26 cellular contexts compared by ENCODE assay signal in genomic region chr9:76690575-76691370, GRCh38.
DNase-seq lines count a peak whose midpoint lies in the region; TF ChIP-seq lines count a peak whose summit lies in the region.
"Had no signal": no experiment of that assay in that cellular context is flagged by ENCODE, and none has a peak within 500 bp of the region (broad histone marks: within the 10 kb centered on the region; RNA-seq: fewer than 3 reads in every experiment).

No MANE protein-coding gene starts in this region.

- H3K9ac ChIP-seq in NT2/D1 (ENCODE audit: insufficient read length, low read depth) = no peak overlapping the region
- no peak overlapping the region for H3K9ac ChIP-seq in neural progenitor cell

- no peak for TF ChIP-seq POLR2A in adrenal gland (IDR thresholded peaks at IDR 0.05)

- peak overlapping the region; percentile 77 for H3K4me2 ChIP-seq in neural progenitor cell

- H3K4me1 ChIP-seq in NT2/D1 (ENCODE audit: insufficient read depth, insufficient read length) = peaks cover 4% of the 10 kb centered on the region
- peaks cover 37% of the 10 kb centered on the region for H3K4me1 ChIP-seq in neural progenitor cell
- H3K4me1 ChIP-seq in adrenal gland (replicated peaks in 1 of 2) = peaks cover 0 to 14% of the 10 kb centered on the region in 2 donors
- H3K4me1 ChIP-seq: A549 had no signal

- H3K4me3 ChIP-seq in NT2/D1 (ENCODE audit: insufficient read length, low read depth) = no peak overlapping the region
- H3K4me3 ChIP-seq in choroid plexus epithelial cell (ENCODE audit: low read depth, low read length) = no peak overlapping the region
- peak overlapping the region; percentile 49 for H3K4me3 ChIP-seq in neural progenitor cell
- no peak overlapping the region for H3K4me3 ChIP-seq in adrenal gland
- H3K4me3 ChIP-seq: ovary had no signal

- H2AFZ ChIP-seq in neural progenitor cell (replicated peaks) = no peak overlapping the region

- H3K9me3 Mint-ChIP-seq in neural progenitor cell = no peaks in the 10 kb centered on the region
- H3K9me3 Mint-ChIP-seq: activated CD4-positive, alpha-beta memory T cell treated with anti-CD3 and anti-CD28 coated beads, Interleukin-2, amount 10 ng/mL, durations not matched to agents 7 days and 5 days; activated T-helper 2 cell treated with anti-CD3 and anti-CD28 coated beads, Interferon-gamma antibody, Interleukin-2, Interleukin-4, amounts not matched to agents 10 μg/mL and 5 μg/mL and 100 μg/mL, durations not matched to agents 14 hours and 24 hours and 36 hours; mesothelial cell of epicardium; T-helper 1 cell treated with Interleukin-12 subunit alpha and Interleukin-12 subunit beta and Interleukin-4 antibody, amounts not matched to agents 30 μg/mL and 1 μg/mL, for 36 hours had no signal

- H3K79me2 ChIP-seq in neural progenitor cell (ENCODE audit: low read depth) = no peaks in the 10 kb centered on the region

- peaks cover 38% of the 10 kb centered on the region for H3K4me1 Mint-ChIP-seq in neural progenitor cell

- intact Hi-C loops in adrenal gland (cut with DNase I) = no loop called here

- no peaks in the 10 kb centered on the region for H3F3A ChIP-seq in neural progenitor cell (ENCODE audit: low read depth)

- H3K27me3 Mint-ChIP-seq in neural progenitor cell (ENCODE audit: insufficient read depth, low read depth) = no peaks in the 10 kb centered on the region

- H3K27ac ChIP-seq in neural progenitor cell (no peak overlapping the region), adrenal gland (no peak overlapping the region)
- H3K27ac ChIP-seq: A549, epithelial cell of prostate, ovary had no signal

- H3K27me3 ChIP-seq in NT2/D1 (ENCODE audit: insufficient read depth, insufficient read length) = no peaks in the 10 kb centered on the region
- H3K27me3 ChIP-seq in neural progenitor cell = no peaks in the 10 kb centered on the region
- no peaks in the 10 kb centered on the region for H3K27me3 ChIP-seq in adrenal gland
- H3K27me3 ChIP-seq: BE2C, ovary, stomach, transverse colon had no signal

- DNase-seq in NCI-H748 (lab: John Stamatoyannopoulos, UW; ENCODE audit: unreplicated experiment) (peak; percentile 24), NCI-H748 treated with DMSO at 0.1 percent for 48 hours (lab: John Stamatoyannopoulos, UW) (no peak), NT2/D1 (ENCODE audit: low read depth, low spot score) (peak; percentile 35), choroid plexus epithelial cell (ENCODE audit: low read depth) (peak; percentile 14), neural progenitor cell (ENCODE audit: low spot score) (no peak), adrenal gland (no peak), AG08395 (ENCODE audit: low spot score) (no peak)
- DNase-seq in stimulated activated CD4-positive, alpha-beta T cell treated with anti-CD3 and anti-CD28 coated beads, Interleukin-4, amount 100 ng/mL, for 1 hour = no peak
- DNase-seq: activated CD4-positive, alpha-beta memory T cell treated with anti-CD3 and anti-CD28 coated beads, Interleukin-2, amount 10 ng/mL, durations not matched to agents 7 days and 5 days; activated CD4-positive, alpha-beta T cell treated with anti-CD3 and anti-CD28 coated beads for 1 hour; BE2C; DMS79; GF-D8; kidney; naive B cell; NCI-H1436 treated with DMSO at 0.1 percent for 48 hours; OCI-M1; ovary; stomach had no signal

- H3K9me3 ChIP-seq in NT2/D1 (ENCODE audit: insufficient read depth, low read length) (no peaks in the 10 kb centered on the region), neural progenitor cell (ENCODE audit: low read depth) (no peaks in the 10 kb centered on the region), adrenal gland (replicated peaks in 1 of 3) (no peaks in the 10 kb centered on the region)
- H3K9me3 ChIP-seq: A549, BE2C, ovary, stomach, transverse colon had no signal

- 73 to 81% (median 79%) methylated on average over 6 of the region's 6 CpGs for WGBS in adrenal gland, 4 donors

- H3K27ac Mint-ChIP-seq in neural progenitor cell = peak overlapping the region; percentile 32
- H3K27ac Mint-ChIP-seq: activated CD4-positive, alpha-beta memory T cell treated with anti-CD3 and anti-CD28 coated beads, Interleukin-2, amount 10 ng/mL, durations not matched to agents 7 days and 5 days; activated naive CD8-positive, alpha-beta T cell; activated T-helper 2 cell treated with anti-CD3 and anti-CD28 coated beads, Interferon-gamma antibody, Interleukin-2, Interleukin-4, amounts not matched to agents 10 μg/mL and 5 μg/mL and 100 μg/mL, durations not matched to agents 14 hours and 24 hours and 36 hours; mesothelial cell of epicardium; naive B cell; T-helper 1 cell treated with Interleukin-12 subunit alpha and Interleukin-12 subunit beta and Interleukin-4 antibody, amounts not matched to agents 30 μg/mL and 1 μg/mL, for 36 hours had no signal

- TF ChIP-seq CTCF in choroid plexus epithelial cell (conservative IDR thresholded peaks at IDR 0.05; ENCODE audit: low read depth, low read length) = no peak
- TF ChIP-seq CTCF in neural progenitor cell (IDR thresholded peaks at IDR 0.05) = no peak
- no peak for TF ChIP-seq CTCF in adrenal gland (IDR thresholded peaks at IDR 0.05)

- H3K36me3 Mint-ChIP-seq in neural progenitor cell = peaks cover 2% of the 10 kb centered on the region
- H3K36me3 Mint-ChIP-seq: activated naive CD8-positive, alpha-beta T cell; mesothelial cell of epicardium; naive B cell had no signal

- H3K36me3 ChIP-seq in NT2/D1 (ENCODE audit: insufficient read depth, insufficient read length, low read length) (no peaks in the 10 kb centered on the region), neural progenitor cell (no peaks in the 10 kb centered on the region), adrenal gland (replicated peaks in 1 of 2) (no peaks in the 10 kb centered on the region)
- H3K36me3 ChIP-seq: BE2C, ovary, stomach, transverse colon had no signal

- H3K4me3 Mint-ChIP-seq in neural progenitor cell = peak overlapping the region; percentile 88

- no peaks in the 10 kb centered on the region for H4K20me1 ChIP-seq in neural progenitor cell (ENCODE audit: low read depth)

Comparison
In these comparisons a context has a peak if more than half of its experiments do, and no peak if none do; other contexts are left out.
1. DNase-seq: peak in NCI-H748 (single experiment), NT2/D1 (single experiment) and choroid plexus epithelial cell (single experiment); none in NCI-H748 treated with DMSO at 0.1 percent for 48 hours (single experiment), neural progenitor cell (single experiment), adrenal gland (0 of 7), AG08395 (single experiment) and stimulated activated CD4-positive, alpha-beta T cell treated with anti-CD3 and anti-CD28 coated beads, Interleukin-4, amount 100 ng/mL, for 1 hour (single experiment).